In the genomic region with DNA sequence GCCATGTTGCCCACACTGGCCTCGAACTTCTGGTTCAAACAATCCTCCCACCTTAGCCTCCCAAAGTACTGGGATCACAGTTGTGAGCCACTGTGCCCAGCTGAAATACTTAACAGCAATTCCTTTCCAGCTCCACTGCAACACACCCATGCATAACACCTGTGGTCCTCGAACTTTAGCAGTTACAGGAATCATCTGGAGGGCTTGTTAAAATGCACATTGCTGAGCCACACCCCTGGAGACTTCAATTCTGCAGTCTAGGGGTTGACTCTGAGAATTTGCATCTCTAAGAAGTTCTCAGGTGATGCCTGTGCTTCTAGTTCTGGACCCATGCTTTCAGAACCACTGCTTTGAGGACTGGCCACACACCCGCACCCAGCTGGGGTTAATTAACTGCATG, we compare ENCODE assay signal across 21 cellular contexts. TPM values are rescaled to one million over a fixed set of nuclear protein-coding genes. Genes with fewer than 3 reads are reported as not detected.
DNase-seq lines count a peak whose midpoint lies in the region; ATAC-seq, FAIRE-seq and TF ChIP-seq lines count a peak whose summit lies in the region.
"Had no signal": no experiment of that assay in that cellular context is flagged by ENCODE, and none has a peak within 500 bp of the region (broad histone marks: within the 10 kb centered on the region; RNA-seq: fewer than 3 reads in every experiment).

No MANE protein-coding gene starts in this region.

- H2BK120ac ChIP-seq in mesenchymal stem cell (ENCODE audit: low read depth, low read length) = no peak overlapping the region

- H4K8ac ChIP-seq in mesenchymal stem cell (ENCODE audit: low read length) = no peak overlapping the region

- no peaks in the 10 kb centered on the region for H3K36me3 ChIP-seq in colonic mucosa
- no peaks in the 10 kb centered on the region for H3K36me3 ChIP-seq in mesenchymal stem cell (ENCODE audit: control insufficient read depth in 1 of 2, insufficient read depth in 2 of 2, low read depth in 1 of 2, low read length in 2 of 2)
- H3K36me3 ChIP-seq in naive thymus-derived CD4-positive, alpha-beta T cell (ENCODE audit: control insufficient read depth in 2 of 3, insufficient read depth in 3 of 3, low read length in 3 of 3) = no peaks in the 10 kb centered on the region

- H2BK5ac ChIP-seq in mesenchymal stem cell (ENCODE audit: low read depth, low read length, poor library complexity, severe bottlenecking) = no peak overlapping the region

- DNase-seq in natural killer cell = no peak
- DNase-seq in natural killer cell treated with Interleukin-12 subunit alpha and Interleukin-12 subunit beta and Interleukin-15 and Interleukin-18, amount 100 ng/mL, for 72 hours (ENCODE audit: low spot score) = no peak
- peak; percentile 62 for DNase-seq in colonic mucosa
- no peak for DNase-seq in mesenchymal stem cell
- no peak for DNase-seq in RCC 7860 (ENCODE audit: low spot score)
- DNase-seq in NCI-H2107 (lab: John Stamatoyannopoulos, UW) = no peak
- no peak for DNase-seq in naive thymus-derived CD4-positive, alpha-beta T cell
- DNase-seq: AML-193, EL, GF-D8, NCI-H1694, NCI-H2081, NCI-H446 treated with DMSO at 0.1 percent for 48 hours, NCI-H526 treated with DMSO at 0.1 percent for 48 hours, SHP77 treated with DMSO at 0.1 percent for 48 hours had no signal

- H3K36me3 Mint-ChIP-seq in natural killer cell = no peaks in the 10 kb centered on the region
- peaks cover 5% of the 10 kb centered on the region for H3K36me3 Mint-ChIP-seq in natural killer cell treated with Interleukin-12 subunit alpha and Interleukin-12 subunit beta and Interleukin-15 and Interleukin-18, amount 100 ng/mL, for 72 hours
- H3K36me3 Mint-ChIP-seq in naive thymus-derived CD4-positive, alpha-beta T cell = peaks cover 0 to 5% (median 0%) of the 10 kb centered on the region in 5 donors
- H3K36me3 Mint-ChIP-seq: CD14-positive monocyte had no signal

- no peaks in the 10 kb centered on the region for H3K9me3 ChIP-seq in colonic mucosa
- H3K9me3 ChIP-seq in mesenchymal stem cell (ENCODE audit: control insufficient read depth, low read length) = peaks cover 11% of the 10 kb centered on the region
- H3K9me3 ChIP-seq in naive thymus-derived CD4-positive, alpha-beta T cell (ENCODE audit: control insufficient read depth in 2 of 3, low read length in 3 of 3) = no peaks in the 10 kb centered on the region

- intact Hi-C loops in natural killer cell (cut with micrococcal nuclease) = loop anchor here (5.0 kb wide), 2 partner anchors 244 to 839 kb away; no protein-coding TSS in a partner anchor
- intact Hi-C loops in colonic mucosa (cut with DNase I) = no loop called here
- intact Hi-C loops in naive thymus-derived CD4-positive, alpha-beta T cell (cut with micrococcal nuclease) = loop anchor here in 1 of 2 donors (2.0 kb wide), 1 partner anchor 53 kb away; a partner anchor contains a TSS

- H2AFZ ChIP-seq in mesenchymal stem cell (ENCODE audit: low read depth, low read length) = no peak overlapping the region

- H2BK12ac ChIP-seq in mesenchymal stem cell (ENCODE audit: low read length in 2 of 2) = no peak overlapping the region

- H2BK15ac ChIP-seq in mesenchymal stem cell (ENCODE audit: low read depth, poor library complexity, severe bottlenecking) = no peak overlapping the region

- peak overlapping the region; percentile 21 for H3K4me3 Mint-ChIP-seq in natural killer cell
- H3K4me3 Mint-ChIP-seq in natural killer cell treated with Interleukin-12 subunit alpha and Interleukin-12 subunit beta and Interleukin-15 and Interleukin-18, amount 100 ng/mL, for 72 hours = no peak overlapping the region
- no peak overlapping the region for H3K4me3 Mint-ChIP-seq in naive thymus-derived CD4-positive, alpha-beta T cell
- H3K4me3 Mint-ChIP-seq: CD14-positive monocyte had no signal

- H3K4ac ChIP-seq in mesenchymal stem cell (ENCODE audit: low read depth in 1 of 2, low read length in 2 of 2) = no peak overlapping the region

- H3K4me2 ChIP-seq in mesenchymal stem cell (ENCODE audit: low read length, poor library complexity, severe bottlenecking) = no peak overlapping the region

- H3K9ac ChIP-seq in colonic mucosa (ENCODE audit: low read depth in 2 of 2, low read length in 2 of 2) (no peak overlapping the region), mesenchymal stem cell (ENCODE audit: low read length) (no peak overlapping the region)

- H3K9me3 Mint-ChIP-seq in natural killer cell = no peaks in the 10 kb centered on the region
- peaks cover 5% of the 10 kb centered on the region for H3K9me3 Mint-ChIP-seq in natural killer cell treated with Interleukin-12 subunit alpha and Interleukin-12 subunit beta and Interleukin-15 and Interleukin-18, amount 100 ng/mL, for 72 hours
- H3K9me3 Mint-ChIP-seq in naive thymus-derived CD4-positive, alpha-beta T cell = peaks cover 0 to 4% (median 0%) of the 10 kb centered on the region in 11 donors

- H3K27me3 Mint-ChIP-seq in natural killer cell (ENCODE audit: low read depth in 2 of 2) = peaks cover 0 to 14% of the 10 kb centered on the region in 2 donors
- peaks cover 6% of the 10 kb centered on the region in 2 donors for H3K27me3 Mint-ChIP-seq in natural killer cell treated with Interleukin-12 subunit alpha and Interleukin-12 subunit beta and Interleukin-15 and Interleukin-18, amount 100 ng/mL, for 72 hours
- H3K27me3 Mint-ChIP-seq in naive thymus-derived CD4-positive, alpha-beta T cell = peaks cover 0 to 22% (median 0%) of the 10 kb centered on the region in 5 donors

- H3K27ac ChIP-seq in colonic mucosa (peak overlapping the region; percentile 71), mesenchymal stem cell (ENCODE audit: low read length, poor library complexity, severe bottlenecking) (no peak overlapping the region)
- no peak overlapping the region for H3K27ac ChIP-seq in naive thymus-derived CD4-positive, alpha-beta T cell (ENCODE audit: low read depth, low read length)
- H3K27ac ChIP-seq: RWPE1, SK-N-MC had no signal

- CTCF ChIA-PET in naive thymus-derived CD4-positive, alpha-beta T cell (lab: Charles Lee) = interaction anchor here (0.6 to 1.6 kb wide), 2 partner anchors 24 to 33 kb away, joined by 5 to 8 read pairs; no protein-coding TSS in a partner anchor

- no peaks in the 10 kb centered on the region for H3K79me1 ChIP-seq in mesenchymal stem cell (replicated peaks; ENCODE audit: low read length, poor library complexity, severe bottlenecking)

- TF ChIP-seq CTCF in natural killer cell (IDR thresholded peaks at IDR 0.05) (no peak), colonic mucosa (IDR thresholded peaks at IDR 0.05) (no peak)

- POLR2A ChIA-PET in naive thymus-derived CD4-positive, alpha-beta T cell (lab: Charles Lee) = interaction anchor here (1.0 to 1.2 kb wide), 2 partner anchors 17 to 203 kb away, joined by 3 read pairs; no protein-coding TSS in a partner anchor

- no peak for ATAC-seq in natural killer cell
- no peak for ATAC-seq in natural killer cell treated with Interleukin-12 subunit alpha and Interleukin-12 subunit beta and Interleukin-15 and Interleukin-18, amount 100 ng/mL, for 72 hours
- ATAC-seq in GM18502 (IDR thresholded peaks at IDR 0.05; ENCODE audit: poor library complexity, unreplicated experiment) = no peak
- no peak for ATAC-seq in naive thymus-derived CD4-positive, alpha-beta T cell

- H3K27me3 ChIP-seq in colonic mucosa (no peaks in the 10 kb centered on the region), mesenchymal stem cell (ENCODE audit: control insufficient read depth in 1 of 2, insufficient read depth in 1 of 2, low read length in 2 of 2) (no peaks in the 10 kb centered on the region)
- no peaks in the 10 kb centered on the region for H3K27me3 ChIP-seq in naive thymus-derived CD4-positive, alpha-beta T cell (ENCODE audit: control insufficient read depth in 2 of 2, insufficient read depth in 2 of 2, low read length in 2 of 2)

- no peak overlapping the region for H4K91ac ChIP-seq in mesenchymal stem cell (ENCODE audit: low read length)

- no peak for FAIRE-seq in RCC 7860 (lab: Jason Lieb, UNC)
- FAIRE-seq: GM19239 had no signal

- H2AK5ac ChIP-seq in mesenchymal stem cell (ENCODE audit: low read length, severe bottlenecking) = peak overlapping the region; percentile 68

- no peak overlapping the region for H3K14ac ChIP-seq in mesenchymal stem cell (ENCODE audit: low read length in 2 of 2)

- no peak overlapping the region for H3K18ac ChIP-seq in mesenchymal stem cell (ENCODE audit: low read depth in 1 of 2, low read length in 2 of 2)

- peaks cover 39 to 40% of the 10 kb centered on the region in 2 donors for H3K4me1 Mint-ChIP-seq in natural killer cell
- peaks cover 27 to 28% of the 10 kb centered on the region in 2 donors for H3K4me1 Mint-ChIP-seq in natural killer cell treated with Interleukin-12 subunit alpha and Interleukin-12 subunit beta and Interleukin-15 and Interleukin-18, amount 100 ng/mL, for 72 hours (ENCODE audit: low read depth in 2 of 2)
- peaks cover 8 to 36% (median 22%) of the 10 kb centered on the region in 7 donors for H3K4me1 Mint-ChIP-seq in naive thymus-derived CD4-positive, alpha-beta T cell

- peak overlapping the region; percentile 81 to 93 for H3K27ac Mint-ChIP-seq in natural killer cell
- no peak overlapping the region for H3K27ac Mint-ChIP-seq in natural killer cell treated with Interleukin-12 subunit alpha and Interleukin-12 subunit beta and Interleukin-15 and Interleukin-18, amount 100 ng/mL, for 72 hours
- H3K27ac Mint-ChIP-seq in naive thymus-derived CD4-positive, alpha-beta T cell = no peak overlapping the region
- H3K27ac Mint-ChIP-seq: IgD-negative memory B cell had no signal

- no peak overlapping the region for H3K4me3 ChIP-seq in colonic mucosa
- no peak overlapping the region for H3K4me3 ChIP-seq in mesenchymal stem cell (ENCODE audit: insufficient read depth in 1 of 2, low read depth in 1 of 2, low read length in 2 of 2)
- no peak overlapping the region for H3K4me3 ChIP-seq in naive thymus-derived CD4-positive, alpha-beta T cell (ENCODE audit: low read length)
- H3K4me3 ChIP-seq: SK-N-MC had no signal

- H3K23ac ChIP-seq in mesenchymal stem cell (ENCODE audit: low read length in 2 of 2) = no peak overlapping the region

- H3K4me1 ChIP-seq in colonic mucosa = peaks cover 12% of the 10 kb centered on the region
- H3K4me1 ChIP-seq in mesenchymal stem cell (ENCODE audit: control insufficient read depth, insufficient read depth, low read depth, low read length) = peaks cover 6% of the 10 kb centered on the region
- peaks cover 13 to 22% of the 10 kb centered on the region in 2 donors for H3K4me1 ChIP-seq in naive thymus-derived CD4-positive, alpha-beta T cell (ENCODE audit: control insufficient read depth in 2 of 2, insufficient read depth in 2 of 2, low read length in 2 of 2)

- 89% methylated on average over 2 of the region's 3 CpGs for WGBS in mesenchymal stem cell

RNA-seq across cellular contexts. Expression of a gene that starts 53.1 kb away (rescaled TPM):
- total RNA-seq in natural killer cell (10 to 100 TPM; 29.6 to 36.0 (median 31.5) TPM), colonic mucosa (10 to 100 TPM; 30.0 to 50.3 TPM)
- total RNA-seq in natural killer cell treated with Interleukin-12 subunit alpha and Interleukin-12 subunit beta and Interleukin-15 and Interleukin-18, amount 100 ng/mL, for 72 hours = 10 to 100 TPM in 1 of 2 donors, 1 to 10 TPM in 1; 7.8 to 10.5 TPM
- 13.1 TPM for polyA plus RNA-seq in mesenchymal stem cell (2013, experiment 1 of 2)
- polyA plus RNA-seq in mesenchymal stem cell (2013, experiment 2 of 2) = 13.9 TPM
- total RNA-seq in naive thymus-derived CD4-positive, alpha-beta T cell = 10 to 100 TPM; 12.7 to 34.5 (median 28.9) TPM
- 10 to 100 TPM; 27.3 to 30.8 TPM for polyA plus RNA-seq in naive thymus-derived CD4-positive, alpha-beta T cell

Comparison
In these comparisons a context has a peak if more than half of its experiments do, and no peak if none do; other contexts are left out.
1. H3K27ac Mint-ChIP-seq: peak in natural killer cell (2 of 2); none in natural killer cell treated with Interleukin-12 subunit alpha and Interleukin-12 subunit beta and Interleukin-15 and Interleukin-18, amount 100 ng/mL, for 72 hours (0 of 2) and naive thymus-derived CD4-positive, alpha-beta T cell (0 of 9).